14 cellular contexts compared by ENCODE assay signal in the genomic region with DNA sequence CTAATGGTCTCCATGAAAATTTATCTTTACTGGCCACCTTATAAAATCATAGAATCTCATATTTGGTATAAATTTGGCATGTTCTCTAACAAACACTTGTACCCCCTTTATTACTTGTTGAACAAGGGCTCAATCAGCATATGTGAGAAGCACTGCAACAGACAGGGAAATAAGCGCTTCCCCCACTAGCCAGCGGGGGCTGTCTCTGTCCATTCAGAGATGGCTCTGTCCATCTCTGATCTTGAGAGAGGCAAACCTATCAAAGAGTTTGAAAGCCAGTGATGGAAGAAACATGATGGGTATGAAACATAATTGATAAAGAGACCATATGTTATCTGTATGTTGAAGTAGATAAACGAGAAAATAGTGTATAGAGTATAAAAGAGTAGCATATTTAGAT.
A peak's percentile ranks its signal among the peaks of the same experiment; 100 is the strongest.
DNase-seq lines count a peak whose midpoint lies in the region; ATAC-seq and TF ChIP-seq lines count a peak whose summit lies in the region.
"Had no signal": no experiment of that assay in that cellular context is flagged by ENCODE, and none has a peak within 500 bp of the region (broad histone marks: within the 10 kb centered on the region; RNA-seq: fewer than 3 reads in every experiment).

No MANE protein-coding gene starts in this region.

- TF ChIP-seq CTCF in MM.1S (IDR thresholded peaks at IDR 0.05; ENCODE audit: low read length): peak; percentile 27; the same call in 1 of the 2 replicates
- peak; percentile 61 for TF ChIP-seq CTCF in brain microvascular endothelial cell (IDR thresholded peaks at IDR 0.05; ENCODE audit: low read depth, low read length, missing control alignments)
- TF ChIP-seq CTCF in progenitor cell of endocrine pancreas (IDR thresholded peaks at IDR 0.05; ENCODE audit: unreplicated experiment): peak; percentile 21

- in situ Hi-C loops in brain microvascular endothelial cell (cut with HindIII; ENCODE audit: low pct_ligation_motif_present, low sequenced_read_pairs): no loop called here

- no peaks in the 10 kb centered on the region for H3K79me2 ChIP-seq in MM.1S (ENCODE audit: low read length)

- H3K4me1 ChIP-seq in MM.1S (ENCODE audit: low read length): peaks cover 14% of the 10 kb centered on the region; the same call in 1 of the 2 replicates
- H3K4me1 ChIP-seq: uterus had no signal

- peak; percentile 4 for DNase-seq in activated CD4-positive, alpha-beta T cell treated with anti-CD3 and anti-CD28 coated beads for 48 hours
- DNase-seq in activated CD4-positive, alpha-beta T cell treated with anti-CD3 and anti-CD28 coated beads, Interleukin-2, amount 50 U/mL, for 1 hour: no peak
- DNase-seq in MM.1S (no peak), brain microvascular endothelial cell (no peak), progenitor cell of endocrine pancreas (ENCODE audit: low spot score, unreplicated experiment) (no peak), A172 (ENCODE audit: low spot score) (no peak)
- DNase-seq: dorsolateral prefrontal cortex, left ventricle myocardium superior, NCI-H1694 treated with DMSO at 0.1 percent for 48 hours, T-helper 2 cell, uterus had no signal

- H3K27ac ChIP-seq in MM.1S (ENCODE audit: low read length) (no peak overlapping the region), brain microvascular endothelial cell (no peak overlapping the region)
- H3K27ac ChIP-seq: uterus had no signal

- H3K4me3 ChIP-seq in MM.1S (ENCODE audit: low read length): no peak overlapping the region
- H3K4me3 ChIP-seq in brain microvascular endothelial cell (ENCODE audit: low read depth, low read length): no peak overlapping the region
- H3K4me3 ChIP-seq: dorsolateral prefrontal cortex, uterus had no signal

- no peak overlapping the region for H3K4me2 ChIP-seq in MM.1S (ENCODE audit: low read depth, low read length)

- no peak overlapping the region for H2AFZ ChIP-seq in MM.1S (ENCODE audit: low read length)

- no peak overlapping the region for H3K27ac Mint-ChIP-seq in progenitor cell of endocrine pancreas
- H3K27ac Mint-ChIP-seq: B cell had no signal

- H3K4me1 Mint-ChIP-seq in progenitor cell of endocrine pancreas (ENCODE audit: low read depth): no peaks in the 10 kb centered on the region

- H3K4me3 Mint-ChIP-seq in progenitor cell of endocrine pancreas (ENCODE audit: low read depth): no peak overlapping the region
- H3K4me3 Mint-ChIP-seq: B cell had no signal

- no peaks in the 10 kb centered on the region for H3K9me2 ChIP-seq in MM.1S (replicated peaks; ENCODE audit: insufficient read depth, low read length)

- H3F3A ChIP-seq in MM.1S (ENCODE audit: insufficient read depth, low read length): no peaks in the 10 kb centered on the region

- H3K9me3 ChIP-seq in MM.1S (replicated peaks; ENCODE audit: insufficient read depth, low read length): no peaks in the 10 kb centered on the region
- H3K9me3 ChIP-seq: uterus had no signal

- H3K9ac ChIP-seq in MM.1S (ENCODE audit: low read length): no peak overlapping the region

- H3K27me3 Mint-ChIP-seq in progenitor cell of endocrine pancreas: no peaks in the 10 kb centered on the region
- H3K27me3 Mint-ChIP-seq: B cell had no signal

- H3K36me3 ChIP-seq in MM.1S (replicated peaks; ENCODE audit: insufficient read depth, low read length) (no peaks in the 10 kb centered on the region), brain microvascular endothelial cell (replicated peaks) (no peaks in the 10 kb centered on the region)
- H3K36me3 ChIP-seq: uterus had no signal

- ATAC-seq in GM18520 (IDR thresholded peaks at IDR 0.05; ENCODE audit: unreplicated experiment) (no peak), esophagus mucosa (no peak)
- ATAC-seq: left ventricle myocardium superior had no signal

- H3K9me3 Mint-ChIP-seq in progenitor cell of endocrine pancreas (ENCODE audit: low read depth): no peaks in the 10 kb centered on the region

- no peaks in the 10 kb centered on the region for H3K27me3 ChIP-seq in MM.1S (replicated peaks; ENCODE audit: insufficient read depth, low read length)
- H3K27me3 ChIP-seq in brain microvascular endothelial cell (replicated peaks): no peaks in the 10 kb centered on the region
- H3K27me3 ChIP-seq: dorsolateral prefrontal cortex, uterus had no signal

- H3K36me3 Mint-ChIP-seq in progenitor cell of endocrine pancreas (ENCODE audit: insufficient read depth): no peaks in the 10 kb centered on the region

- no peaks in the 10 kb centered on the region for H4K20me1 ChIP-seq in MM.1S (ENCODE audit: insufficient read depth, low read length)
